Comparison of ENCODE assay signal across 25 cellular contexts in genomic region chr4:168610911-168611530, GRCh38.
DNase-seq lines count a peak whose midpoint lies in the region; FAIRE-seq and TF ChIP-seq lines count a peak whose summit lies in the region.
"Had no signal": no experiment of that assay in that cellular context is flagged by ENCODE, and none has a peak within 500 bp of the region (broad histone marks: within the 10 kb centered on the region; RNA-seq: fewer than 3 reads in every experiment).

No MANE protein-coding gene starts in this region.

- peaks cover 3% of the 10 kb centered on the region for H3K27me3 Mint-ChIP-seq in HFFc6 (ENCODE audit: insufficient read depth)

- H3K4me1 ChIP-seq in vagina, result peaks cover 10% of the 10 kb centered on the region
- H3K4me1 ChIP-seq: pancreas, upper lobe of left lung had no signal

- H3K27ac ChIP-seq in vagina, result no peak overlapping the region
- H3K27ac ChIP-seq: coronary artery, pancreas, upper lobe of left lung had no signal

- no peak overlapping the region for H3K4me3 ChIP-seq in vagina
- H3K4me3 ChIP-seq: coronary artery, pancreas, upper lobe of left lung had no signal

- no peaks in the 10 kb centered on the region for H3K9me3 ChIP-seq in vagina
- H3K9me3 ChIP-seq: pancreas, upper lobe of left lung had no signal

- DNase-seq in AG08395 (ENCODE audit: low spot score) (peak; percentile 60), HFFc6 (no peak), NOMO-1 treated with DMSO at 0.1 percent for 48 hours (lab: John Stamatoyannopoulos, UW; ENCODE audit: unreplicated experiment) (peak; percentile 73), hepatic stellate cell (ENCODE audit: low spot score) (peak; percentile 35), vagina (ENCODE audit: extremely low spot score in 2 of 2) (no peak), cerebellar nuclear complex (lab: John Stamatoyannopoulos, UW) (no peak), D721Med (ENCODE audit: insufficient read length, low spot score) (no peak), GM12892 (ENCODE audit: insufficient read length) (no peak)
- DNase-seq: activated CD4-positive, alpha-beta memory T cell treated with anti-CD3 and anti-CD28 coated beads, Interleukin-2, amount 10 ng/mL, durations not matched to agents 7 days and 5 days; activated CD4-positive, CD25-positive, alpha-beta regulatory T cell; activated T-cell treated with anti-CD3 and anti-CD28 coated beads for 4 hours; C1 segment of cervical spinal cord; Calu3; natural killer cell; NCI-H187 treated with DMSO at 0.1 percent for 48 hours; NCI-H2227 treated with DMSO at 0.1 percent for 48 hours; NCI-H774; pancreas; right cardiac atrium; T-helper 9 cell; upper lobe of left lung had no signal

- FAIRE-seq in D721Med (lab: Jason Lieb, UNC), result no peak
- no peak for FAIRE-seq in GM12892 (lab: Jason Lieb, UNC)
- FAIRE-seq: GM18507, H54, pancreas, RCC 7860 had no signal

- H3K36me3 ChIP-seq in vagina, result no peaks in the 10 kb centered on the region
- H3K36me3 ChIP-seq: pancreas, upper lobe of left lung had no signal

- H3K27ac Mint-ChIP-seq in HFFc6, result peak overlapping the region; percentile 11; the same call in 1 of the 2 replicates
- H3K27ac Mint-ChIP-seq: activated CD4-positive, alpha-beta memory T cell treated with anti-CD3 and anti-CD28 coated beads, Interleukin-2, amount 10 ng/mL, durations not matched to agents 7 days and 5 days; natural killer cell had no signal

- H3K4me3 Mint-ChIP-seq in HFFc6, result no peak overlapping the region
- H3K4me3 Mint-ChIP-seq: activated CD4-positive, alpha-beta memory T cell treated with anti-CD3 and anti-CD28 coated beads, Interleukin-2, amount 10 ng/mL, durations not matched to agents 7 days and 5 days; natural killer cell had no signal

- no peaks in the 10 kb centered on the region for H3K9me3 Mint-ChIP-seq in HFFc6
- H3K9me3 Mint-ChIP-seq: activated CD4-positive, alpha-beta memory T cell treated with anti-CD3 and anti-CD28 coated beads, Interleukin-2, amount 10 ng/mL, durations not matched to agents 7 days and 5 days; natural killer cell had no signal

- peaks cover 70% of the 10 kb centered on the region for H3K4me1 Mint-ChIP-seq in HFFc6 (ENCODE audit: low read depth)
- H3K4me1 Mint-ChIP-seq: activated CD4-positive, alpha-beta memory T cell treated with anti-CD3 and anti-CD28 coated beads, Interleukin-2, amount 10 ng/mL, durations not matched to agents 7 days and 5 days; natural killer cell had no signal

- H3K27me3 ChIP-seq in vagina, result no peaks in the 10 kb centered on the region
- H3K27me3 ChIP-seq: pancreas, upper lobe of left lung had no signal

- no peaks in the 10 kb centered on the region for H3K36me3 Mint-ChIP-seq in HFFc6 (ENCODE audit: low read depth)
- H3K36me3 Mint-ChIP-seq: natural killer cell had no signal

- TF ChIP-seq CTCF in HFFc6 (IDR thresholded peaks at IDR 0.05) (no peak), vagina (IDR thresholded peaks at IDR 0.05) (no peak), D721Med (IDR thresholded peaks at IDR 0.05; ENCODE audit: insufficient read depth, missing control alignments) (no peak)

- TF ChIP-seq POLR2A in vagina (IDR thresholded peaks at IDR 0.05) (no peak), GM12892 (IDR thresholded peaks at IDR 0.05; ENCODE audit: low read depth, low read length) (no peak)

- intact Hi-C loops in vagina (cut with DNase I), result no loop called here

Comparison
In these comparisons a context has a peak if more than half of its experiments do, and no peak if none do; other contexts are left out.
1. DNase-seq: peak in AG08395 (single experiment), NOMO-1 treated with DMSO at 0.1 percent for 48 hours (single experiment) and hepatic stellate cell (single experiment); none in HFFc6 (single experiment), vagina (0 of 2), cerebellar nuclear complex (0 of 2), D721Med (single experiment) and GM12892 (single experiment).